Comparison of ENCODE assay signal across 8 cellular contexts in the genomic region with DNA sequence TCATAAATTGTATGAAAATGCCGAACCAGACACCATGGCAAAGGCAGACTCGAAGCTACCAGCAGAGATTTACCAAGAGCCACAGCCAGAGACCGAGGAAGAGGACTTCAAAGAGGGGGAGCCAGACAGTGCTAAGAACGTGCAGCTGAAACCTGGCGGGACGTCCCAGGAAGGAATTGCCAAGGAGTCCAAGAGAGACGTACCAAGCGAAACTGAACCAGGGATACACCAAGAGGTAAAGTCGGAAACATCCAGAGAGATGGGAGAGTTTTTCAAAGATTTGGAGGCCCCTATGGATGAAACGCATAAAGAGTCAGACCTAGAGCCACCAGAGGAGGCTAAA. TPM values are rescaled to one million over a fixed set of nuclear protein-coding genes. Genes with fewer than 3 reads are reported as not detected.
A peak's percentile ranks its signal among the peaks of the same experiment; 100 is the strongest.
DNase-seq lines count a peak whose midpoint lies in the region; FAIRE-seq and TF ChIP-seq lines count a peak whose summit lies in the region.

No MANE protein-coding gene starts in this region.

- H3K27me3 Mint-ChIP-seq in chondrocyte (ENCODE audit: low read depth) = no peaks in the 10 kb centered on the region

- no peak for TF ChIP-seq POLR2A in GM12892 (IDR thresholded peaks at IDR 0.05; ENCODE audit: low read depth, low read length)

- H3K4me3 Mint-ChIP-seq in chondrocyte (ENCODE audit: unreplicated experiment) = no peak overlapping the region

- TF ChIP-seq CTCF in OCI-LY7 (conservative IDR thresholded peaks at IDR 0.05; ENCODE audit: low read length) (no peak), fibroblast of the aortic adventitia (IDR thresholded peaks at IDR 0.05; ENCODE audit: insufficient read depth, low read length) (no peak), chondrocyte (IDR thresholded peaks at IDR 0.05) (no peak)

- peaks cover 18% of the 10 kb centered on the region for H3K4me1 Mint-ChIP-seq in chondrocyte (ENCODE audit: low read depth)

- H3K27me3 ChIP-seq in rectal smooth muscle tissue (ENCODE audit: control insufficient read depth, insufficient read depth, low read length) = no peaks in the 10 kb centered on the region

- peak overlapping the region; percentile 78; the same call in 1 of the 2 replicates for H3K4me3 ChIP-seq in GM08714 (ENCODE audit: low read length)
- peak overlapping the region; percentile 87 for H3K4me3 ChIP-seq in OCI-LY7 (ENCODE audit: low read depth, low read length, poor library complexity, severe bottlenecking)
- peak overlapping the region; percentile 88 for H3K4me3 ChIP-seq in fibroblast of the aortic adventitia (ENCODE audit: low read depth, low read length)
- H3K4me3 ChIP-seq in rectal smooth muscle tissue (ENCODE audit: low read length) = peak overlapping the region; percentile 82

- H3K9me3 ChIP-seq in OCI-LY7 (ENCODE audit: low read length) = no peaks in the 10 kb centered on the region

- DNase-seq in OCI-LY7 (ENCODE audit: low spot score) (no peak), fibroblast of the aortic adventitia (ENCODE audit: low read depth) (no peak), GM12892 (ENCODE audit: insufficient read length) (no peak), NCI-H2196 (lab: John Stamatoyannopoulos, UW; ENCODE audit: unreplicated experiment) (no peak), chondrocyte (ENCODE audit: low spot score) (no peak)
- DNase-seq in activated CD4-positive, alpha-beta T cell treated with anti-CD3 and anti-CD28 coated beads for 1 hour = no peak

- BruUV-seq in OCI-LY7 (replicated peaks; lab: Mats Ljungman, UMichigan) = no TSS peak

- no peak for FAIRE-seq in GM12892 (lab: Jason Lieb, UNC)

- H3K27ac ChIP-seq in OCI-LY7 (ENCODE audit: low read depth, low read length, poor library complexity, severe bottlenecking) (no peak overlapping the region), rectal smooth muscle tissue (ENCODE audit: low read depth, low read length) (no peak overlapping the region)

- H3K36me3 Mint-ChIP-seq in chondrocyte (ENCODE audit: low read depth) = no peaks in the 10 kb centered on the region

- H4K20me1 ChIP-seq in OCI-LY7 (ENCODE audit: insufficient read depth, low read length) = no peaks in the 10 kb centered on the region

- CTCF ChIA-PET in OCI-LY7 (lab: Charles Lee; ENCODE audit: unreplicated experiment) = interaction anchor here (1.0 kb wide), 1 partner anchor 61 kb away, joined by 3 read pairs; no protein-coding TSS in a partner anchor

- H3K36me3 ChIP-seq in OCI-LY7 (ENCODE audit: insufficient read depth, low read length) (peaks cover 6% of the 10 kb centered on the region; the same call in 1 of the 2 replicates), rectal smooth muscle tissue (ENCODE audit: control insufficient read depth, insufficient read depth, low read length) (no peaks in the 10 kb centered on the region)

- H2AFZ ChIP-seq in OCI-LY7 (ENCODE audit: low read length) = peak overlapping the region; percentile 80

- intact Hi-C loops in OCI-LY7 (cut with micrococcal nuclease; ENCODE audit: unreplicated experiment) = loop anchor here (1.0 to 10.0 kb wide), 4 partner anchors 56 to 343 kb away; a partner anchor contains a TSS

- H3K9me3 Mint-ChIP-seq in chondrocyte (ENCODE audit: low read depth) = no peaks in the 10 kb centered on the region

- H3K9ac ChIP-seq in rectal smooth muscle tissue (ENCODE audit: low read length) = no peak overlapping the region

- peaks cover 30% of the 10 kb centered on the region for H3K4me1 ChIP-seq in OCI-LY7 (ENCODE audit: insufficient read depth, low read length, poor library complexity, severe bottlenecking)
- peaks cover 5% of the 10 kb centered on the region for H3K4me1 ChIP-seq in rectal smooth muscle tissue (ENCODE audit: control insufficient read depth, insufficient read depth, low read length)

- H3K4me2 ChIP-seq in OCI-LY7 (ENCODE audit: low read length) = peak overlapping the region; percentile 87

- H3K79me2 ChIP-seq in OCI-LY7 (ENCODE audit: insufficient read depth, low read depth, low read length) = peaks cover 39% of the 10 kb centered on the region

- no peaks in the 10 kb centered on the region for H3K9me2 ChIP-seq in OCI-LY7 (ENCODE audit: insufficient read depth, low read length)

- H3K27ac Mint-ChIP-seq in chondrocyte (ENCODE audit: unreplicated experiment) = no peak overlapping the region

- POLR2A ChIA-PET in OCI-LY7 (lab: Charles Lee) = interaction anchor here (0.6 to 1.3 kb wide), 5 partner anchors 18 to 362 kb away, joined by 3 to 7 read pairs (median 3); a partner anchor contains a TSS

RNA-seq across cellular contexts. Expression of a gene that starts 0.3 kb away (rescaled TPM):
- total RNA-seq in OCI-LY7 (2014; rRNA removed; shearing (Covaris generic)) = 1.1 and 1.6 TPM in 2 replicates
- total RNA-seq in OCI-LY7 (2022) (0.70 and 2.0 TPM in 2 replicates), fibroblast of the aortic adventitia (ENCODE audit: low replicate concordance) (2.0 and 3.6 TPM in 2 replicates), chondrocyte (1.2 to 3.3 TPM (median 1.4 TPM) in 3 replicates)
- polyA plus RNA-seq in GM12892 (2012; ENCODE audit: missing spikeins) = 1.2 TPM

RNA-seq across cellular contexts. Expression of a gene that starts 0.6 kb away (rescaled TPM):
- total RNA-seq in OCI-LY7 (2014; rRNA removed; shearing (Covaris generic)) = 19.5 and 21.9 TPM in 2 replicates
- total RNA-seq in OCI-LY7 (2022) (45.4 and 46.2 TPM in 2 replicates), fibroblast of the aortic adventitia (ENCODE audit: low replicate concordance) (7.4 and 14.5 TPM in 2 replicates), chondrocyte (10.3 to 12.5 TPM (median 10.4 TPM) in 3 replicates)
- 24.4 TPM for polyA plus RNA-seq in GM12892 (2012; ENCODE audit: missing spikeins)

RNA-seq across cellular contexts. Expression of a gene that starts 45.9 kb away (rescaled TPM):
- total RNA-seq in OCI-LY7 (2014; rRNA removed; shearing (Covaris generic)) = 0.38 TPM in 1 of 2 replicates, not detected in the other
- 0.50 and 0.74 TPM in 2 replicates for total RNA-seq in OCI-LY7 (2022)
- 0.09 TPM in 1 of 2 replicates, not detected in the other for total RNA-seq in fibroblast of the aortic adventitia (ENCODE audit: low replicate concordance)
- 0.59 TPM for polyA plus RNA-seq in GM12892 (2012; ENCODE audit: missing spikeins)
- total RNA-seq in chondrocyte = 0.18 to 0.37 TPM (median 0.27 TPM) in 3 replicates

RNA-seq across cellular contexts. Expression of a gene that starts 56.6 kb away (rescaled TPM):
- total RNA-seq in OCI-LY7 (2014; rRNA removed; shearing (Covaris generic)) = 39.9 and 43.0 TPM in 2 replicates
- total RNA-seq in OCI-LY7 (2022) = 53.6 and 55.6 TPM in 2 replicates
- 19.3 and 19.9 TPM in 2 replicates for total RNA-seq in fibroblast of the aortic adventitia (ENCODE audit: low replicate concordance)
- 29.0 TPM for polyA plus RNA-seq in GM12892 (2012; ENCODE audit: missing spikeins)
- 9.8 to 14.1 TPM (median 12.5 TPM) in 3 replicates for total RNA-seq in chondrocyte

RNA-seq across cellular contexts. Expression of a gene that starts 56.8 kb away (rescaled TPM):
- 5.9 and 8.2 TPM in 2 replicates for total RNA-seq in OCI-LY7 (2014; rRNA removed; shearing (Covaris generic))
- total RNA-seq in OCI-LY7 (2022) (28.3 and 31.4 TPM in 2 replicates), fibroblast of the aortic adventitia (ENCODE audit: low replicate concordance) (15.2 and 22.9 TPM in 2 replicates), chondrocyte (30.1 to 45.1 TPM (median 34.7 TPM) in 3 replicates)
- polyA plus RNA-seq in GM12892 (2012; ENCODE audit: missing spikeins) = 4.1 TPM
